Comparison of ENCODE assay signal across 20 cellular contexts in genomic region chr6:108501559-108501958, GRCh38.
DNase-seq lines count a peak whose midpoint lies in the region; ATAC-seq, FAIRE-seq and TF ChIP-seq lines count a peak whose summit lies in the region.
"Had no signal": no experiment of that assay in that cellular context is flagged by ENCODE, and none has a peak within 500 bp of the region (broad histone marks: within the 10 kb centered on the region; RNA-seq: fewer than 3 reads in every experiment).

No MANE protein-coding gene starts in this region.

- no peak overlapping the region for H3K4me3 ChIP-seq in choroid plexus epithelial cell (ENCODE audit: low read depth, low read length)
- H3K4me3 ChIP-seq: psoas muscle, spleen had no signal

- peak; percentile 5 for DNase-seq in NCI-H2171 treated with DMSO at 0.1 percent for 48 hours (lab: John Stamatoyannopoulos, UW)
- no peak for DNase-seq in NCI-H2171 (lab: John Stamatoyannopoulos, UW)
- DNase-seq in RCC 7860 (ENCODE audit: low spot score), result peak; percentile 29
- DNase-seq in choroid plexus epithelial cell (ENCODE audit: low read depth), result peak; percentile 40
- peak; percentile 9 for DNase-seq in urothelium cell line (ENCODE audit: low spot score)
- DNase-seq in activated CD4-positive, alpha-beta T cell treated with anti-CD3 and anti-CD28 coated beads for 4 hours, result no peak
- DNase-seq in superior temporal gyrus (ENCODE audit: extremely low spot score), result no peak
- DNase-seq: activated CD8-positive, alpha-beta T cell treated with anti-CD3 and anti-CD28 coated beads, Interleukin-2, amount 10 ng/mL, durations not matched to agents 7 days and 5 days; activated naive CD8-positive, alpha-beta T cell treated with anti-CD3 and anti-CD28 coated beads, Interleukin-2, amount 50 U/mL, for 24 hours; CD4-positive, CD25-positive, alpha-beta regulatory T cell; mesendoderm; NCI-H1436; NCI-H526; OCI-M1; psoas muscle; spleen; stimulated activated naive B cell treated with anti-CD40 and anti-IgM and Interleukin-4, amounts not matched to agents 10 μg/mL and 1 μg/mL and 100 μg/mL, for 72 hours; trophoblast cell had no signal

- ATAC-seq in GM18909 (IDR thresholded peaks at IDR 0.05; ENCODE audit: poor library complexity, unreplicated experiment), result no peak
- ATAC-seq: activated CD8-positive, alpha-beta T cell treated with anti-CD3 and anti-CD28 coated beads, Interleukin-2, amount 10 ng/mL, durations not matched to agents 7 days and 5 days; psoas muscle; stimulated activated naive B cell treated with anti-CD40 and anti-IgM and Interleukin-4, amounts not matched to agents 10 μg/mL and 1 μg/mL and 100 μg/mL, for 72 hours had no signal

- peak; percentile 40 for FAIRE-seq in RCC 7860 (lab: Jason Lieb, UNC)
- no peak for FAIRE-seq in urothelium cell line (lab: Jason Lieb, UNC)
- FAIRE-seq: A204.1 had no signal

- no peak for TF ChIP-seq CTCF in choroid plexus epithelial cell (conservative IDR thresholded peaks at IDR 0.05; ENCODE audit: low read depth, low read length)

Comparison
In these comparisons a context has a peak if more than half of its experiments do, and no peak if none do; other contexts are left out.
1. DNase-seq: peak in NCI-H2171 treated with DMSO at 0.1 percent for 48 hours (single experiment), RCC 7860 (single experiment), choroid plexus epithelial cell (single experiment) and urothelium cell line (single experiment); none in NCI-H2171 (single experiment), activated CD4-positive, alpha-beta T cell treated with anti-CD3 and anti-CD28 coated beads for 4 hours (0 of 2) and superior temporal gyrus (single experiment).